8 cellular contexts compared by ENCODE assay signal in genomic region chr20:37315293-37316110, GRCh38. TPM values are rescaled to one million over a fixed set of nuclear protein-coding genes. Genes with fewer than 3 reads are reported as not detected.
DNase-seq lines count a peak whose midpoint lies in the region; ATAC-seq and TF ChIP-seq lines count a peak whose summit lies in the region.

No MANE protein-coding gene starts in this region.

- POLR2A ChIA-PET in SK-N-SH (lab: Yijun Ruan, JAX), result interaction anchor here (1.0 kb wide), 2 partner anchors 14 to 26 kb away, joined by 4 to 5 read pairs; partner anchors contain the start of gene MANBAL

- CTCF ChIA-PET in SK-N-SH (lab: Yijun Ruan, JAX), result interaction anchor here (0.7 to 5.2 kb wide), 7 partner anchors 11 to 120 kb away, joined by 3 to 21 read pairs (median 3); no protein-coding TSS in a partner anchor

- H3K4me2 ChIP-seq in DOHH2 (ENCODE audit: low read length), result peak overlapping the region; percentile 46
- H3K4me2 ChIP-seq in SK-N-SH, result no peak overlapping the region

- H3K4me3 ChIP-seq in DOHH2 (ENCODE audit: low read length) (peak overlapping the region; percentile 32), SK-N-SH (ENCODE audit: low read depth in 2 of 2, low read length in 1 of 2) (no peak overlapping the region), heart left ventricle (peak overlapping the region in 1 of 12 donors; percentile 17), skin epidermis (no peak overlapping the region)

- H4K20me1 ChIP-seq in DOHH2 (ENCODE audit: control insufficient read depth, insufficient read depth, low read depth, low read length) (peaks cover 4% of the 10 kb centered on the region; the same call in 1 of the 2 replicates), SK-N-SH (ENCODE audit: insufficient read depth) (0 out of 2 replicates have a peak, but pooled peaks cover 5% of the 10 kb centered on the region)

- intact Hi-C loops in heart left ventricle (cut with DNase I), result no loop called here

- ATAC-seq in GM21786 (IDR thresholded peaks at IDR 0.05; ENCODE audit: unreplicated experiment) (peak; percentile 54), heart left ventricle (peak; percentile 97 to 99 (median 98))

- H3K27me3 ChIP-seq in DOHH2 (ENCODE audit: control insufficient read depth, low read length) (no peaks in the 10 kb centered on the region), SK-N-SH (ENCODE audit: insufficient read depth) (no peaks in the 10 kb centered on the region), heart left ventricle (no peaks in the 10 kb centered on the region)

- peaks cover 35% of the 10 kb centered on the region for H3K36me3 ChIP-seq in DOHH2 (ENCODE audit: control insufficient read depth, low read length)
- peaks cover 0 to 30% of the 10 kb centered on the region in 2 experiments for H3K36me3 ChIP-seq in SK-N-SH (replicated peaks in 1 of 2; ENCODE audit: control insufficient read depth in 1 of 2, insufficient read depth in 2 of 2, low read length in 1 of 2)
- peaks cover 0 to 31% (median 22%) of the 10 kb centered on the region in 9 donors for H3K36me3 ChIP-seq in heart left ventricle

- H3K27ac ChIP-seq in DOHH2 (ENCODE audit: low read depth, low read length) (peak overlapping the region; percentile 49), SK-N-SH (ENCODE audit: low read depth in 2 of 2, low read length in 1 of 2) (peak overlapping the region in 1 of 2 experiments; percentile 98; a peak in 2 of 4 replicates), heart left ventricle (peak overlapping the region; percentile 73 to 93 (median 82)), skin epidermis (peak overlapping the region in 17 of 21 experiments; percentile 14 to 85 (median 72))

- no peak for TF ChIP-seq RAD21 in SK-N-SH (IDR thresholded peaks at IDR 0.05; ENCODE audit: low read length)

- WGBS in SK-N-SH (ENCODE audit: low lambda C conversion rate), result 78% methylated on average over 12 of the region's 18 CpGs
- 50 to 59% (median 55%) methylated on average over 15 to 18 of the region's 18 CpGs for WGBS in heart left ventricle, 4 donors

- H2AFZ ChIP-seq in SK-N-SH (ENCODE audit: low read depth), result no peak overlapping the region

- H3K9me2 ChIP-seq in DOHH2 (replicated peaks; ENCODE audit: control insufficient read depth, low read length) (no peaks in the 10 kb centered on the region), SK-N-SH (no peaks in the 10 kb centered on the region)

- TF ChIP-seq CTCF in DOHH2 (IDR thresholded peaks at IDR 0.05; ENCODE audit: low read depth, low read length, poor library complexity, severe bottlenecking) (no peak), SK-N-SH (IDR thresholded peaks at IDR 0.05) (no peak), heart left ventricle (IDR thresholded peaks at IDR 0.05) (no peak)

- TF ChIP-seq EP300 in SK-N-SH (IDR thresholded peaks at IDR 0.05; ENCODE audit: borderline replicate concordance in 1 of 2, low read depth in 1 of 2, low read length in 1 of 2), result peak in 1 of 2 experiments; percentile 32; a peak in 1 of 4 replicates

- DNase-seq in SK-N-SH, result peak; percentile 81
- DNase-seq in heart left ventricle, result peak; percentile 81 to 90 (median 84)
- DNase-seq in pons (ENCODE audit: low spot score), result no peak
- no peak for DNase-seq in NCI-H82 treated with DMSO at 0.1 percent for 48 hours (lab: John Stamatoyannopoulos, UW; ENCODE audit: unreplicated experiment)
- DNase-seq in MV-4-11 (lab: John Stamatoyannopoulos, UW), result no peak

- no peak overlapping the region for H3K9ac ChIP-seq in SK-N-SH

- H3K4me1 ChIP-seq in DOHH2 (ENCODE audit: control insufficient read depth, low read length), result peaks cover 30% of the 10 kb centered on the region
- H3K4me1 ChIP-seq in SK-N-SH (ENCODE audit: control insufficient read depth in 1 of 2, insufficient read depth in 2 of 2, low read depth in 1 of 2, low read length in 1 of 2), result peaks cover 0 to 79% of the 10 kb centered on the region in 2 experiments; a peak in 2 of 4 replicates
- peaks cover 0 to 49% (median 27%) of the 10 kb centered on the region in 12 donors for H3K4me1 ChIP-seq in heart left ventricle

- no peak for TF ChIP-seq POLR2A in heart left ventricle (IDR thresholded peaks at IDR 0.05)

- H3K9me3 ChIP-seq in DOHH2 (ENCODE audit: control insufficient read depth, insufficient read depth, low read length) (no peaks in the 10 kb centered on the region), SK-N-SH (no peaks in the 10 kb centered on the region), heart left ventricle (no peaks in the 10 kb centered on the region)

- no peaks in the 10 kb centered on the region; the same call in none of the 2 replicates for H3K79me2 ChIP-seq in DOHH2 (ENCODE audit: control insufficient read depth, low read length)
- peaks cover 26% of the 10 kb centered on the region for H3K79me2 ChIP-seq in SK-N-SH (ENCODE audit: insufficient read depth)

- H3F3A ChIP-seq in DOHH2 (ENCODE audit: control insufficient read depth, insufficient read depth), result no peaks in the 10 kb centered on the region
- no peaks in the 10 kb centered on the region for H3F3A ChIP-seq in SK-N-SH (replicated peaks; ENCODE audit: insufficient read depth)

TF ChIP-seq in SK-N-SH, 30 proteins besides CTCF, POLR2A, EP300 and RAD21:
- TF ChIP-seq MXI1 (IDR thresholded peaks at IDR 0.05; ENCODE audit: low read depth, low read length), result peak; percentile 54; the same call in 1 of the 2 replicates
- no peak for TF ChIP-seq SIN3A (IDR thresholded peaks at IDR 0.05; ENCODE audit: borderline replicate concordance, low read depth, low read length)
- TF ChIP-seq MAX (IDR thresholded peaks at IDR 0.05; ENCODE audit: low read depth), result no peak
- no peak for TF ChIP-seq JUND (IDR thresholded peaks at IDR 0.05)
- TF ChIP-seq GATA2 (CRISPR knock-in tag; IDR thresholded peaks at IDR 0.05), result peak; percentile 61
- TF ChIP-seq RCOR1 (IDR thresholded peaks at IDR 0.05; ENCODE audit: low read length), result peak; percentile 36; the same call in 1 of the 2 replicates
- TF ChIP-seq YY1 (IDR thresholded peaks at IDR 0.05; ENCODE audit: low read depth), result no peak
- no peak for TF ChIP-seq GABPA (IDR thresholded peaks at IDR 0.05; ENCODE audit: low read depth)
TF ChIP-seq in SK-N-SH: peak in this region for 3.

RNA-seq across cellular contexts. Expression of gene MANBAL, which starts 26.0 kb away (rescaled TPM):
- polyA plus RNA-seq in SK-N-SH (2012; rRNA removed) (105 and 141 TPM in 2 replicates), heart left ventricle (10 to 100 TPM; 19.2 to 54.9 TPM)
- 96.7 and 125 TPM in 2 replicates for polyA plus RNA-seq in SK-N-SH (2012; cell fraction: cytosol; rRNA removed)
- 67.4 and 78.5 TPM in 2 replicates for polyA plus RNA-seq in SK-N-SH (2012; cell fraction: nucleus; rRNA removed)
- 10 to 100 TPM; 14.0 to 25.6 (median 20.4) TPM for total RNA-seq in heart left ventricle

RNA-seq across cellular contexts. Expression of gene SRC, which starts 30.4 kb away (rescaled TPM):
- polyA plus RNA-seq in SK-N-SH (2012; rRNA removed), result 23.8 and 25.6 TPM in 2 replicates
- polyA plus RNA-seq in SK-N-SH (2012; cell fraction: cytosol; rRNA removed), result 9.6 and 17.1 TPM in 2 replicates
- 49.2 and 58.8 TPM in 2 replicates for polyA plus RNA-seq in SK-N-SH (2012; cell fraction: nucleus; rRNA removed)
- total RNA-seq in heart left ventricle, result 10 to 100 TPM in 1 of 9 donors, 1 to 10 TPM in 8; 3.0 to 19.9 (median 5.2) TPM
- polyA plus RNA-seq in heart left ventricle, result 1 to 10 TPM; 2.5 to 3.0 TPM

RNA-seq across cellular contexts. Expression of gene GHRH, which starts 53.9 kb away (rescaled TPM):
- polyA plus RNA-seq in SK-N-SH (2012; rRNA removed), result not detected in 2 replicates
- not detected in 2 replicates for polyA plus RNA-seq in SK-N-SH (2012; cell fraction: cytosol; rRNA removed)
- polyA plus RNA-seq in SK-N-SH (2012; cell fraction: nucleus; rRNA removed), result not detected in 2 replicates
- not detected for total RNA-seq in heart left ventricle
- not detected for polyA plus RNA-seq in heart left ventricle

Comparison
In these comparisons a context has a peak if more than half of its experiments do, and no peak if none do; other contexts are left out.
1. DNase-seq: peak in SK-N-SH (single experiment) and heart left ventricle (5 of 5); none in pons (single experiment), NCI-H82 treated with DMSO at 0.1 percent for 48 hours (single experiment) and MV-4-11 (single experiment).